In genomic region chr14:93978735-93979134, GRCh38 we compare ENCODE assay signal across 13 cellular contexts. TPM values are rescaled to one million over a fixed set of nuclear protein-coding genes. Genes with fewer than 3 reads are reported as not detected.
DNase-seq lines count a peak whose midpoint lies in the region; ATAC-seq, FAIRE-seq and TF ChIP-seq lines count a peak whose summit lies in the region.
"Had no signal": no experiment of that assay in that cellular context is flagged by ENCODE, and none has a peak within 500 bp of the region (broad histone marks: within the 10 kb centered on the region; RNA-seq: fewer than 3 reads in every experiment).

No MANE protein-coding gene starts in this region.

- peaks cover 8% of the 10 kb centered on the region for H3K27me3 Mint-ChIP-seq in activated T-cell treated with anti-CD3 and anti-CD28 coated beads, Interleukin-2, amount 50 U/mL, for 4 hours (ENCODE audit: low read depth)

- H3K79me2 ChIP-seq in MM.1S (ENCODE audit: low read length): peaks cover 11% of the 10 kb centered on the region

- DNase-seq in activated T-cell treated with anti-CD3 and anti-CD28 coated beads, Interleukin-2, amount 50 U/mL, for 4 hours: no peak
- no peak for DNase-seq in activated T-cell treated with anti-CD3 and anti-CD28 coated beads, Interleukin-2, amount 50 U/mL, for 1 hour
- DNase-seq in MM.1S: no peak
- DNase-seq in coronary artery (ENCODE audit: low spot score): no peak
- DNase-seq in GM19239 (ENCODE audit: insufficient read length, low spot score): no peak
- DNase-seq in glomerular visceral epithelial cell (ENCODE audit: extremely low spot score): no peak
- DNase-seq in stimulated activated CD4-positive, alpha-beta T cell treated with anti-CD3 and anti-CD28 coated beads, Interleukin-12 subunit alpha, Interleukin-12 subunit beta, amount 100 ng/mL, for 4 hours: no peak
- DNase-seq: amygdala, SJCRH30 had no signal

- H3K27ac ChIP-seq in MM.1S (ENCODE audit: low read length) (peak overlapping the region; percentile 99), coronary artery (peak overlapping the region; percentile 75 to 92), stomach smooth muscle (ENCODE audit: low read length) (peak overlapping the region; percentile 99)
- H3K27ac ChIP-seq: SJCRH30, suprapubic skin had no signal

- H3K9me3 Mint-ChIP-seq in activated T-cell treated with anti-CD3 and anti-CD28 coated beads, Interleukin-2, amount 50 U/mL, for 4 hours: peaks cover 15% of the 10 kb centered on the region

- H3K9me3 ChIP-seq in MM.1S (replicated peaks; ENCODE audit: insufficient read depth, low read length): no peaks in the 10 kb centered on the region
- H3K9me3 ChIP-seq in stomach smooth muscle (ENCODE audit: control insufficient read depth in 2 of 2, low read length in 2 of 2): no peaks in the 10 kb centered on the region
- H3K9me3 ChIP-seq: SJCRH30, suprapubic skin had no signal

- H3K36me3 ChIP-seq in MM.1S (replicated peaks; ENCODE audit: insufficient read depth, low read length): no peaks in the 10 kb centered on the region
- H3K36me3 ChIP-seq in stomach smooth muscle (ENCODE audit: control insufficient read depth in 2 of 2, insufficient read depth in 2 of 2, low read length in 2 of 2): no peaks in the 10 kb centered on the region
- H3K36me3 ChIP-seq: SJCRH30, suprapubic skin had no signal

- peaks cover 8% of the 10 kb centered on the region for H3K36me3 Mint-ChIP-seq in activated T-cell treated with anti-CD3 and anti-CD28 coated beads, Interleukin-2, amount 50 U/mL, for 4 hours (ENCODE audit: insufficient read depth)

- H3K4me1 ChIP-seq in MM.1S (ENCODE audit: low read length) (peaks cover 55% of the 10 kb centered on the region), stomach smooth muscle (ENCODE audit: control insufficient read depth, insufficient read depth, low read length) (peaks cover 65% of the 10 kb centered on the region)
- H3K4me1 ChIP-seq: suprapubic skin had no signal

- H3K27me3 ChIP-seq in MM.1S (replicated peaks; ENCODE audit: insufficient read depth, low read length): no peaks in the 10 kb centered on the region
- H3K27me3 ChIP-seq in stomach smooth muscle (ENCODE audit: control insufficient read depth in 1 of 2, insufficient read depth in 2 of 2, low read length in 2 of 2): no peaks in the 10 kb centered on the region
- H3K27me3 ChIP-seq: SJCRH30, suprapubic skin had no signal

- H3K4me3 Mint-ChIP-seq in activated T-cell treated with anti-CD3 and anti-CD28 coated beads, Interleukin-2, amount 50 U/mL, for 4 hours: peak overlapping the region; percentile 16

- TF ChIP-seq CTCF in MM.1S (IDR thresholded peaks at IDR 0.05; ENCODE audit: low read length) (no peak), coronary artery (IDR thresholded peaks at IDR 0.05) (no peak)

- no peaks in the 10 kb centered on the region for H4K20me1 ChIP-seq in MM.1S (ENCODE audit: insufficient read depth, low read length)

- H3K9ac ChIP-seq in MM.1S (ENCODE audit: low read length): peak overlapping the region; percentile 53
- H3K9ac ChIP-seq in stomach smooth muscle (ENCODE audit: low read length in 2 of 2): no peak overlapping the region

- H3K4me2 ChIP-seq in MM.1S (ENCODE audit: low read depth, low read length): peak overlapping the region; percentile 27

- peaks cover 37% of the 10 kb centered on the region for H3F3A ChIP-seq in MM.1S (ENCODE audit: insufficient read depth, low read length)

- no peak for ATAC-seq in activated T-cell treated with anti-CD3 and anti-CD28 coated beads, Interleukin-2, amount 50 U/mL, for 4 hours

- H2AFZ ChIP-seq in MM.1S (ENCODE audit: low read length): no peak overlapping the region

- peaks cover 56% of the 10 kb centered on the region for H3K4me1 Mint-ChIP-seq in activated T-cell treated with anti-CD3 and anti-CD28 coated beads, Interleukin-2, amount 50 U/mL, for 4 hours (ENCODE audit: low read depth)

- no peak for FAIRE-seq in GM19239 (lab: Jason Lieb, UNC)

- H3K4me3 ChIP-seq in MM.1S (ENCODE audit: low read length) (no peak overlapping the region), coronary artery (no peak overlapping the region), stomach smooth muscle (ENCODE audit: low read length in 2 of 2) (no peak overlapping the region)
- H3K4me3 ChIP-seq: SJCRH30, suprapubic skin had no signal

- no peaks in the 10 kb centered on the region for H3K9me2 ChIP-seq in MM.1S (replicated peaks; ENCODE audit: insufficient read depth, low read length)

RNA-seq across cellular contexts. Expression of gene ASB2, which starts 2.4 kb away (rescaled TPM):
- 1 to 10 TPM; 8.2 to 9.9 (median 9.8) TPM for total RNA-seq in activated T-cell treated with anti-CD3 and anti-CD28 coated beads, Interleukin-2, amount 50 U/mL, for 4 hours
- total RNA-seq: HT1080, lung microvascular endothelial cell had no signal

RNA-seq across cellular contexts. Expression of gene CCDC197, which starts 18.4 kb away (rescaled TPM):
- total RNA-seq in activated T-cell treated with anti-CD3 and anti-CD28 coated beads, Interleukin-2, amount 50 U/mL, for 4 hours: under 1 TPM in 1 of 3 donors, not detected in 2; 0.35 TPM
- total RNA-seq: HT1080, lung microvascular endothelial cell, SJCRH30, suprapubic skin had no signal

RNA-seq across cellular contexts. Expression of gene OTUB2, which starts 47.4 kb away (rescaled TPM):
- under 1 TPM; 0.50 to 0.54 (median 0.53) TPM for total RNA-seq in activated T-cell treated with anti-CD3 and anti-CD28 coated beads, Interleukin-2, amount 50 U/mL, for 4 hours

RNA-seq across cellular contexts. Expression of gene FAM181A, which starts 51.6 kb away (rescaled TPM):
- not detected for total RNA-seq in activated T-cell treated with anti-CD3 and anti-CD28 coated beads, Interleukin-2, amount 50 U/mL, for 4 hours
- total RNA-seq: HT1080, lung microvascular endothelial cell, SJCRH30, suprapubic skin had no signal
